In the genomic region with DNA sequence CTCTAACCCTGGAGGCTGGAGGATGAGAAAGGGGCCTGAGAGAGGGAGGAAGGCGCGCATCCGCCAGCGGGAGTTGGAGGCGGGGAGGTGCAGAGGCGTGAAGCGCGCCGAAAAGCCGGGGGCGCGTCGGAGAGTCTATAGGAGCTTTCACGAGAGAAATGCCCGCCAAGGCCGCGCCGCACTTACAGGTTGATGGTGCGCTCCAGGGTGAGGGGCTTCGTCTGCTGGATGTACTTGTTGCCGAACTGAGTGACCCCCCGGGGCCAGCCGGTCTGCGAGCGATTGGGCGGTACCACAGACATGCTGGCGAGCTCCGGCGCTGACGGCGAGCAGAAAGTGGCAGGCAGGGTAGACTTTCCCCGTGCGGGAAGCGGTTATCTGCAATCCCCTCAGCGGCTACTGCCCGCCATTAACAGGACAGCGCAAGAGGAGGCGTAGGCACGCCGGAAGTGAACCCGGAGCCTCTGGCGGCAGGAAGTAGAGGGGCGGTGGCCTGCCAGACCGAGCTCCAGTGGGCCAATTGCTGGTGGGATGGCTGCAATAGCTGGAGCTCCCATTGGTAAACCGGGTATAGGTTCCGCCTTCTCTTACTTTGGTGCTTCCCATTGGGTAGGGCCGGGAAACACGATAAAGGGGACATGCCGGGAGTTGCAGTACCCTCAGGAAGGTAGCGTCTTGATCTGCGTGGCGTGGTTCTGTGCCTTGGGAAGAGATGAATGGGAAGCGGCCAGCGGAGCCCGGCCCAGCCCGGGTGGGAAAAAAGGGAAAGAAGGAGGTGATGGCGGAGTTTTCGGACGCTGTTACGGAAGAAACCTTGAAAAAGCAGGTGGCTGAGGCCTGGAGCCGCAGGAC, we compare ENCODE assay signal across 8 cellular contexts. TPM values are rescaled to one million over a fixed set of nuclear protein-coding genes. Genes with fewer than 3 reads are reported as not detected.
DNase-seq lines count a peak whose midpoint lies in the region; ATAC-seq and TF ChIP-seq lines count a peak whose summit lies in the region.

A gene (minus strand): TSS at position 432 of the 852 bp plus-strand sequence. CDS start 130 bp downstream, at position 302.
A gene (plus strand): TSS at position 654 of the 852 bp plus-strand sequence. CDS start 59 bp downstream, at position 713.

- peak within 1 kb of the TSS; percentile 94 for H3K4me3 ChIP-seq in left ventricle myocardium inferior

- no peaks in the 10 kb centered on the region for H3K27me3 ChIP-seq in left ventricle myocardium inferior (ENCODE audit: low read depth)

- DNase-seq in NCI-H187 (lab: John Stamatoyannopoulos, UW): peak; percentile 10 to 84
- DNase-seq in T-helper 2 cell: peak; percentile 76 to 99 (median 90)
- DNase-seq in left ventricle myocardium inferior: peak; percentile 93
- DNase-seq in progenitor cell of endocrine pancreas (ENCODE audit: low spot score, unreplicated experiment): peak; percentile 78
- DNase-seq in ureter (ENCODE audit: low spot score): peak; percentile 96

- no peaks in the 10 kb centered on the region for H3K9me3 ChIP-seq in left ventricle myocardium inferior (replicated peaks)

- peaks cover 56% of the 10 kb centered on the region for H3K4me1 ChIP-seq in left ventricle myocardium inferior

- H3K9me3 Mint-ChIP-seq in progenitor cell of endocrine pancreas (ENCODE audit: low read depth): no peaks in the 10 kb centered on the region

- H3K36me3 ChIP-seq in left ventricle myocardium inferior: peaks cover 29% of the 10 kb centered on the region

- H3K27ac Mint-ChIP-seq in progenitor cell of endocrine pancreas: peak within 1 kb of the TSS; percentile 98

- peak; percentile 31 for TF ChIP-seq CTCF in left ventricle myocardium inferior (IDR thresholded peaks at IDR 0.05; ENCODE audit: borderline replicate concordance)
- TF ChIP-seq CTCF in progenitor cell of endocrine pancreas (IDR thresholded peaks at IDR 0.05; ENCODE audit: unreplicated experiment): no peak

- intact Hi-C loops in left ventricle myocardium inferior (cut with micrococcal nuclease): no loop called here

- H3K27ac ChIP-seq in angular gyrus (ENCODE audit: low read depth, low read length) (peak within 1 kb of the TSS; percentile 56), left ventricle myocardium inferior (replicated peaks) (peak within 1 kb of the TSS; percentile 88)

- peaks cover 38% of the 10 kb centered on the region for H3K4me1 Mint-ChIP-seq in progenitor cell of endocrine pancreas (ENCODE audit: low read depth)

- H3K36me3 Mint-ChIP-seq in progenitor cell of endocrine pancreas (ENCODE audit: insufficient read depth): peaks cover 11% of the 10 kb centered on the region

- H3K4me3 Mint-ChIP-seq in progenitor cell of endocrine pancreas (ENCODE audit: low read depth): peak within 1 kb of the TSS; percentile 92

- H3K27me3 Mint-ChIP-seq in progenitor cell of endocrine pancreas: no peaks in the 10 kb centered on the region

- ATAC-seq in GM18498 (IDR thresholded peaks at IDR 0.05; ENCODE audit: unreplicated experiment) (peak; percentile 96), HG02938 (IDR thresholded peaks at IDR 0.05; ENCODE audit: unreplicated experiment) (peak; percentile 98)

RNA-seq across cellular contexts. Expression of the first gene that starts in this region (rescaled TPM):
- total RNA-seq in left ventricle myocardium inferior (59.5 TPM), progenitor cell of endocrine pancreas (139 and 142 TPM in 2 replicates), ureter (128 TPM)

RNA-seq across cellular contexts. Expression of the second gene that starts in this region (rescaled TPM):
- total RNA-seq in left ventricle myocardium inferior (35.4 TPM), progenitor cell of endocrine pancreas (32.0 and 33.6 TPM in 2 replicates), ureter (44.3 TPM)

Comparison
In these comparisons a context has a peak if more than half of its experiments do, and no peak if none do; other contexts are left out.
1. Peak in every context shown above with its lines: DNase-seq, ATAC-seq, H3K4me3 ChIP-seq and H3K27ac ChIP-seq.